11 cellular contexts compared by ENCODE assay signal in genomic region chr3:53085476-53085875, GRCh38. TPM values are rescaled to one million over a fixed set of nuclear protein-coding genes. Genes with fewer than 3 reads are reported as not detected.
DNase-seq lines count a peak whose midpoint lies in the region; ATAC-seq lines count a peak whose summit lies in the region.
"Had no signal": no experiment of that assay in that cellular context is flagged by ENCODE, and none has a peak within 500 bp of the region (broad histone marks: within the 10 kb centered on the region; RNA-seq: fewer than 3 reads in every experiment).

No MANE protein-coding gene starts in this region.

- H3K27ac ChIP-seq in KOPT-K1 (ENCODE audit: low read depth, low read length, poor library complexity, severe bottlenecking) = peak overlapping the region; percentile 67
- H3K27ac ChIP-seq: BLaER1 treated with 17β-estradiol and CSF1 and Interleukin-3, amounts not matched to agents 10 nM and 100 nM had no signal

- DNase-seq in activated effector memory CD4-positive, alpha-beta T cell treated with anti-CD3 and anti-CD28 coated beads, Interleukin-2, amount 50 U/mL, for 16 hours = peak; percentile 57
- DNase-seq in activated effector memory CD4-positive, alpha-beta T cell treated with Interleukin-2 at 50 U/mL for 16 hours = no peak
- DNase-seq in mesenteric fat pad (ENCODE audit: low spot score) (peak; percentile 1), pons (ENCODE audit: low spot score) (no peak), midbrain (lab: John Stamatoyannopoulos, UW) (no peak)
- DNase-seq: ACHN; CD4-positive, CD25-positive, alpha-beta regulatory T cell; DMS 273 treated with DMSO at 0.1 percent for 48 hours had no signal

- no peak for ATAC-seq in HG03025 (IDR thresholded peaks at IDR 0.05; ENCODE audit: low FRiP score, unreplicated experiment)

- H3K36me3 ChIP-seq in KOPT-K1 (ENCODE audit: insufficient read depth, low read length) = peaks cover 23% of the 10 kb centered on the region

- H3K9me3 ChIP-seq in KOPT-K1 (ENCODE audit: insufficient read depth, low read length, poor library complexity, severe bottlenecking) = no peaks in the 10 kb centered on the region
- H3K9me3 ChIP-seq: BLaER1 treated with 17β-estradiol and CSF1 and Interleukin-3, amounts not matched to agents 10 nM and 100 nM had no signal

RNA-seq across cellular contexts. Expression of gene SFMBT1, which starts 39.6 kb away (rescaled TPM):
- 8.9 TPM for total RNA-seq in mesenteric fat pad

RNA-seq across cellular contexts. Expression of gene RFT1, which starts 44.8 kb away (rescaled TPM):
- 19.1 TPM for total RNA-seq in mesenteric fat pad

Comparison
In these comparisons a context has a peak if more than half of its experiments do, and no peak if none do; other contexts are left out.
1. DNase-seq: peak in activated effector memory CD4-positive, alpha-beta T cell treated with anti-CD3 and anti-CD28 coated beads, Interleukin-2, amount 50 U/mL, for 16 hours (single experiment) and mesenteric fat pad (single experiment); none in activated effector memory CD4-positive, alpha-beta T cell treated with Interleukin-2 at 50 U/mL for 16 hours (single experiment), pons (single experiment) and midbrain (single experiment).